In genomic region chr3:114659109-114660081, GRCh38 we compare ENCODE assay signal across 12 cellular contexts.
DNase-seq lines count a peak whose midpoint lies in the region; ATAC-seq and TF ChIP-seq lines count a peak whose summit lies in the region.
"Had no signal": no experiment of that assay in that cellular context is flagged by ENCODE, and none has a peak within 500 bp of the region (broad histone marks: within the 10 kb centered on the region; RNA-seq: fewer than 3 reads in every experiment).

No MANE protein-coding gene starts in this region.

- H3K23ac ChIP-seq in H9 (ENCODE audit: insufficient read length, low read depth, low read length): no peak overlapping the region

- H3K36me3 Mint-ChIP-seq in H9 (ENCODE audit: insufficient read depth in 1 of 3, low read depth in 3 of 3): no peaks in the 10 kb centered on the region
- H3K36me3 Mint-ChIP-seq: natural killer cell treated with Interleukin-12 subunit alpha and Interleukin-12 subunit beta and Interleukin-15 and Interleukin-18, amount 100 ng/mL, for 72 hours had no signal

- H2BK15ac ChIP-seq in H9 (ENCODE audit: low read depth, low read length): no peak overlapping the region

- H3K9me3 Mint-ChIP-seq in H9: no peaks in the 10 kb centered on the region; a peak in 2 of 5 replicates
- H3K9me3 Mint-ChIP-seq: natural killer cell treated with Interleukin-12 subunit alpha and Interleukin-12 subunit beta and Interleukin-15 and Interleukin-18, amount 100 ng/mL, for 72 hours had no signal

- H3T11ph ChIP-seq in H9 (ENCODE audit: low read length): no peak overlapping the region

- no TSS peak for BruUV-seq in OCI-LY7 (replicated peaks; lab: Mats Ljungman, UMichigan)

- no peak overlapping the region for H3K4me3 Mint-ChIP-seq in H9
- H3K4me3 Mint-ChIP-seq: activated CD4-positive, alpha-beta memory T cell treated with anti-CD3 and anti-CD28 coated beads, Interleukin-2, amount 10 ng/mL, durations not matched to agents 7 days and 5 days; activated naive CD8-positive, alpha-beta T cell treated with anti-CD3 and anti-CD28 coated beads for 36 hours; CD4-positive, alpha-beta T cell; natural killer cell treated with Interleukin-12 subunit alpha and Interleukin-12 subunit beta and Interleukin-15 and Interleukin-18, amount 100 ng/mL, for 72 hours had no signal

- no peak overlapping the region for H4K91ac ChIP-seq in H9 (ENCODE audit: insufficient read length, low read depth, low read length)

- no peak overlapping the region for H3K4me2 ChIP-seq in H9 (ENCODE audit: insufficient read depth, insufficient read length, low read length)
- no peak overlapping the region for H3K4me2 ChIP-seq in smooth muscle cell
- H3K4me2 ChIP-seq in OCI-LY7 (ENCODE audit: low read length): no peak overlapping the region

- TF ChIP-seq POLR2A in right lobe of liver (IDR thresholded peaks at IDR 0.05): no peak

- no peak overlapping the region for H2BK5ac ChIP-seq in H9 (ENCODE audit: insufficient read length, low read length)

- H3K36me3 ChIP-seq in right lobe of liver: no peaks in the 10 kb centered on the region
- no peaks in the 10 kb centered on the region for H3K36me3 ChIP-seq in smooth muscle cell (ENCODE audit: low read depth)
- H3K36me3 ChIP-seq in OCI-LY7 (ENCODE audit: insufficient read depth, low read length): no peaks in the 10 kb centered on the region

- POLR2A ChIA-PET in OCI-LY7 (lab: Charles Lee): no interaction called here

- no peak overlapping the region for H2BK20ac ChIP-seq in H9 (ENCODE audit: low read depth, low read length, poor library complexity, severe bottlenecking)

- H3K27ac ChIP-seq in H9 (ENCODE audit: insufficient read length, low read depth, low read length): no peak overlapping the region
- H3K27ac ChIP-seq in coronary artery: peak overlapping the region; percentile 20 to 69
- H3K27ac ChIP-seq in right lobe of liver: peak overlapping the region; percentile 7 to 76 (median 25)
- H3K27ac ChIP-seq in smooth muscle cell (ENCODE audit: low read depth): no peak overlapping the region
- H3K27ac ChIP-seq in OCI-LY7 (ENCODE audit: low read depth, low read length, poor library complexity, severe bottlenecking): no peak overlapping the region

- H3K9ac ChIP-seq in H9 (ENCODE audit: extremely low read depth, insufficient read length, low read length): no peak overlapping the region
- H3K9ac ChIP-seq in smooth muscle cell (ENCODE audit: low read depth): no peak overlapping the region

- DNase-seq in H9 (no peak), coronary artery (ENCODE audit: low spot score) (no peak), right lobe of liver (no peak), smooth muscle cell (lab: John Stamatoyannopoulos, UW; ENCODE audit: unreplicated experiment) (no peak), OCI-LY7 (ENCODE audit: low spot score) (no peak)
- DNase-seq in stimulated activated naive CD4-positive, alpha-beta T cell (lab: John Stamatoyannopoulos, UW): no peak
- DNase-seq: activated CD4-positive, alpha-beta memory T cell treated with anti-CD3 and anti-CD28 coated beads, Interleukin-2, amount 10 ng/mL, durations not matched to agents 7 days and 5 days; activated naive CD8-positive, alpha-beta T cell treated with anti-CD3 and anti-CD28 coated beads for 36 hours; CD4-positive, alpha-beta T cell had no signal

- H3K23me2 ChIP-seq in H9 (ENCODE audit: insufficient read length, low read depth, low read length, poor library complexity, severe bottlenecking): no peaks in the 10 kb centered on the region

- no peak overlapping the region for H2BK120ac ChIP-seq in H9 (ENCODE audit: low read depth, low read length, poor library complexity, severe bottlenecking)

- H3F3A ChIP-seq in smooth muscle cell (ENCODE audit: low read depth): no peaks in the 10 kb centered on the region

- CTCF ChIA-PET in OCI-LY7 (lab: Charles Lee; ENCODE audit: unreplicated experiment): no interaction called here

- no peaks in the 10 kb centered on the region for H3K27me3 ChIP-seq in H9 (ENCODE audit: insufficient read depth, low read length)
- no peaks in the 10 kb centered on the region for H3K27me3 ChIP-seq in right lobe of liver
- H3K27me3 ChIP-seq in smooth muscle cell (ENCODE audit: low read depth): no peaks in the 10 kb centered on the region

- H2AFZ ChIP-seq in H9 (ENCODE audit: low read length) (peak overlapping the region; percentile 56), smooth muscle cell (ENCODE audit: low read depth) (no peak overlapping the region), OCI-LY7 (ENCODE audit: low read length) (no peak overlapping the region)

- ATAC-seq in right lobe of liver (peak; percentile 71 to 86 (median 84)), GM18502 (IDR thresholded peaks at IDR 0.05; ENCODE audit: poor library complexity, unreplicated experiment) (no peak), HG02852 (IDR thresholded peaks at IDR 0.05; ENCODE audit: unreplicated experiment) (no peak)
- ATAC-seq: natural killer cell treated with Interleukin-12 subunit alpha and Interleukin-12 subunit beta and Interleukin-15 and Interleukin-18, amount 100 ng/mL, for 72 hours had no signal

- H4K5ac ChIP-seq in H9 (ENCODE audit: insufficient read length, low read depth, low read length): no peak overlapping the region

- H4K8ac ChIP-seq in H9 (replicated peaks; ENCODE audit: insufficient read length, low read depth, low read length): no peak overlapping the region

- peaks cover 0 to 3% of the 10 kb centered on the region in 2 experiments; a peak in 1 of 4 replicates for H3K4me1 Mint-ChIP-seq in H9
- H3K4me1 Mint-ChIP-seq: activated CD4-positive, alpha-beta memory T cell treated with anti-CD3 and anti-CD28 coated beads, Interleukin-2, amount 10 ng/mL, durations not matched to agents 7 days and 5 days; activated naive CD8-positive, alpha-beta T cell treated with anti-CD3 and anti-CD28 coated beads for 36 hours had no signal

- H3K9me2 ChIP-seq in OCI-LY7 (ENCODE audit: insufficient read depth, low read length): no peaks in the 10 kb centered on the region

- H3K14ac ChIP-seq in H9 (ENCODE audit: insufficient read depth, low read length): no peak overlapping the region

- H3K4ac ChIP-seq in H9 (ENCODE audit: low read depth, low read length): no peak overlapping the region

- H3K4me3 ChIP-seq in coronary artery (no peak overlapping the region), right lobe of liver (peak overlapping the region in 1 of 3 donors; percentile 8), smooth muscle cell (peak overlapping the region; percentile 6), OCI-LY7 (ENCODE audit: low read depth, low read length, poor library complexity, severe bottlenecking) (no peak overlapping the region)

- H3K9me3 ChIP-seq in H9 (ENCODE audit: control insufficient read depth, low read depth, low read length): no peaks in the 10 kb centered on the region
- H3K9me3 ChIP-seq in right lobe of liver: no peaks in the 10 kb centered on the region
- no peaks in the 10 kb centered on the region for H3K9me3 ChIP-seq in smooth muscle cell (replicated peaks; ENCODE audit: low read depth)
- H3K9me3 ChIP-seq in OCI-LY7 (ENCODE audit: low read length): no peaks in the 10 kb centered on the region

- H3K79me1 ChIP-seq in H9 (ENCODE audit: insufficient read depth, low read depth, low read length, poor library complexity, severe bottlenecking): no peaks in the 10 kb centered on the region

- no CpG with 5 or more reads among the region's 5 CpGs for WGBS in H9 (ENCODE audit: extremely low coverage, insufficient read length, low lambda C conversion rate)
- 43% methylated on average over 5 of the region's 5 CpGs for WGBS in right lobe of liver (ENCODE audit: insufficient coverage, low coverage, low lambda C conversion rate, missing lambda C conversion rate)
- 88% methylated on average over 5 of the region's 5 CpGs for WGBS in smooth muscle cell (ENCODE audit: low lambda C conversion rate)

- H3K56ac ChIP-seq in H9 (ENCODE audit: insufficient read length, low read depth, low read length): no peak overlapping the region

- H3K27ac Mint-ChIP-seq in H9: peak overlapping the region in 1 of 3 experiments; percentile 45; a peak in 2 of 7 replicates
- H3K27ac Mint-ChIP-seq: activated CD4-positive, alpha-beta memory T cell treated with anti-CD3 and anti-CD28 coated beads, Interleukin-2, amount 10 ng/mL, durations not matched to agents 7 days and 5 days; activated naive CD8-positive, alpha-beta T cell treated with anti-CD3 and anti-CD28 coated beads for 36 hours; CD4-positive, alpha-beta T cell; natural killer cell treated with Interleukin-12 subunit alpha and Interleukin-12 subunit beta and Interleukin-15 and Interleukin-18, amount 100 ng/mL, for 72 hours had no signal

- intact Hi-C loops in right lobe of liver (cut with DNase I): no loop called here
- intact Hi-C loops in OCI-LY7 (cut with micrococcal nuclease; ENCODE audit: unreplicated experiment): no loop called here

- H3K18ac ChIP-seq in H9 (ENCODE audit: insufficient read length, low read depth, low read length): no peak overlapping the region

- H2AK5ac ChIP-seq in H9 (ENCODE audit: insufficient read length, low read length): no peak overlapping the region

- no peaks in the 10 kb centered on the region for H3K4me1 ChIP-seq in H9 (ENCODE audit: insufficient read depth, low read length)
- peaks cover 0 to 27% (median 7%) of the 10 kb centered on the region in 4 donors for H3K4me1 ChIP-seq in right lobe of liver
- peaks cover 11% of the 10 kb centered on the region for H3K4me1 ChIP-seq in smooth muscle cell (ENCODE audit: low read depth)
- H3K4me1 ChIP-seq in OCI-LY7 (ENCODE audit: insufficient read depth, low read length, poor library complexity, severe bottlenecking): no peaks in the 10 kb centered on the region

- H4K20me1 ChIP-seq in H9 (ENCODE audit: control insufficient read depth, insufficient read depth, insufficient read length) (no peaks in the 10 kb centered on the region), smooth muscle cell (ENCODE audit: low read depth) (no peaks in the 10 kb centered on the region), OCI-LY7 (ENCODE audit: insufficient read depth, low read length) (no peaks in the 10 kb centered on the region)

- H3K27me3 Mint-ChIP-seq in H9 (ENCODE audit: low read depth): no peaks in the 10 kb centered on the region
- H3K27me3 Mint-ChIP-seq: activated CD4-positive, alpha-beta memory T cell treated with anti-CD3 and anti-CD28 coated beads, Interleukin-2, amount 10 ng/mL, durations not matched to agents 7 days and 5 days; activated naive CD8-positive, alpha-beta T cell treated with anti-CD3 and anti-CD28 coated beads for 36 hours; CD4-positive, alpha-beta T cell; natural killer cell treated with Interleukin-12 subunit alpha and Interleukin-12 subunit beta and Interleukin-15 and Interleukin-18, amount 100 ng/mL, for 72 hours had no signal

- 0 out of 3 replicates have a peak, but pooled peaks have one; percentile 19 for TF ChIP-seq CTCF in H9 (conservative IDR thresholded peaks at IDR 0.05)
- no peak for TF ChIP-seq CTCF in coronary artery (IDR thresholded peaks at IDR 0.05)
- TF ChIP-seq CTCF in right lobe of liver (IDR thresholded peaks at IDR 0.05): no peak
- no peak for TF ChIP-seq CTCF in smooth muscle cell (IDR thresholded peaks at IDR 0.05; ENCODE audit: borderline replicate concordance, insufficient read depth, poor library complexity, severe bottlenecking)
- no peak for TF ChIP-seq CTCF in OCI-LY7 (conservative IDR thresholded peaks at IDR 0.05; ENCODE audit: low read length)

- no peak overlapping the region for H2BK12ac ChIP-seq in H9 (ENCODE audit: insufficient read length, low read depth, low read length)

- no peaks in the 10 kb centered on the region for H3K79me2 ChIP-seq in H9 (ENCODE audit: insufficient read depth, low read length)
- no peaks in the 10 kb centered on the region for H3K79me2 ChIP-seq in smooth muscle cell (ENCODE audit: low read depth)
- no peaks in the 10 kb centered on the region for H3K79me2 ChIP-seq in OCI-LY7 (ENCODE audit: insufficient read depth, low read depth, low read length)

Comparison
In these comparisons a context has a peak if more than half of its experiments do, and no peak if none do; other contexts are left out.
1. H3K27ac ChIP-seq: peak in coronary artery (2 of 2) and right lobe of liver (3 of 3); none in H9 (single experiment), smooth muscle cell (single experiment) and OCI-LY7 (single experiment).
2. ATAC-seq: peak in right lobe of liver (4 of 4); none in GM18502 (single experiment) and HG02852 (single experiment).